ENCODE assay signal across 9 cellular contexts in genomic region chr9:94867842-94868312, GRCh38.
DNase-seq lines count a peak whose midpoint lies in the region; ATAC-seq and TF ChIP-seq lines count a peak whose summit lies in the region.
"Had no signal": no experiment of that assay in that cellular context is flagged by ENCODE, and none has a peak within 500 bp of the region (broad histone marks: within the 10 kb centered on the region; RNA-seq: fewer than 3 reads in every experiment).

No MANE protein-coding gene starts in this region.

- H3K4me1 Mint-ChIP-seq in osteocyte (ENCODE audit: unreplicated experiment) = peaks cover 84% of the 10 kb centered on the region
- H3K4me1 Mint-ChIP-seq in activated CD4-positive, alpha-beta memory T cell treated with anti-CD3 and anti-CD28 coated beads for 36 hours (ENCODE audit: low read depth) = peaks cover 44% of the 10 kb centered on the region

- peaks cover 0 to 25% (median 18%) of the 10 kb centered on the region in 11 experiments; a peak in 15 of 22 replicates for H3K9me3 ChIP-seq in BLaER1 treated with 17β-estradiol and CSF1 and Interleukin-3, amounts not matched to agents 10 nM and 100 nM (replicated peaks in 1 of 11)
- no peaks in the 10 kb centered on the region for H3K9me3 ChIP-seq in Panc1 (ENCODE audit: control insufficient read depth, insufficient read depth, low read depth, low read length)

- H3K4me2 ChIP-seq in BLaER1 treated with 17β-estradiol and CSF1 and Interleukin-3, amounts not matched to agents 10 nM and 100 nM = peak overlapping the region; percentile 14 to 62 (median 48); a peak in 21 of 22 replicates
- H3K4me2 ChIP-seq: KMS-11 had no signal

- ATAC-seq in Panc1 (peak; percentile 75), HG03139 (IDR thresholded peaks at IDR 0.05; ENCODE audit: unreplicated experiment) (no peak)

- no TSS peak for BruUV-seq in Panc1 (replicated peaks; lab: Mats Ljungman, UMichigan)

- peaks cover 40 to 73% (median 59%) of the 10 kb centered on the region in 10 experiments for H3K4me1 ChIP-seq in BLaER1 treated with 17β-estradiol and CSF1 and Interleukin-3, amounts not matched to agents 10 nM and 100 nM
- H3K4me1 ChIP-seq in Panc1 (ENCODE audit: control insufficient read depth, insufficient read depth, low read length) = peaks cover 44% of the 10 kb centered on the region

- intact Hi-C loops in Panc1 (cut with micrococcal nuclease; ENCODE audit: unreplicated experiment) = no loop called here
- intact Hi-C loops in activated CD4-positive, alpha-beta memory T cell treated with anti-CD3 and anti-CD28 coated beads for 36 hours (cut with micrococcal nuclease) = loop anchor here (10.0 kb wide), 1 partner anchor 857 kb away; no protein-coding TSS in a partner anchor

- H3K27me3 ChIP-seq in BLaER1 treated with 17β-estradiol and CSF1 and Interleukin-3, amounts not matched to agents 10 nM and 100 nM = no peaks in the 10 kb centered on the region
- H3K27me3 ChIP-seq in Panc1 (ENCODE audit: control insufficient read depth, insufficient read depth, low read length) = no peaks in the 10 kb centered on the region

- DNase-seq in Panc1 (ENCODE audit: low read depth, low spot score) (no peak), epithelial cell of esophagus (ENCODE audit: low read depth) (peak; percentile 76), osteocyte (ENCODE audit: extremely low spot score, unreplicated experiment) (no peak), DMS114 treated with DMSO at 0.1 percent for 48 hours (lab: John Stamatoyannopoulos, UW; ENCODE audit: unreplicated experiment) (no peak), mucosa of gallbladder (ENCODE audit: low spot score) (no peak)
- DNase-seq in activated CD4-positive, alpha-beta memory T cell treated with anti-CD3 and anti-CD28 coated beads for 36 hours = no peak

- no peak overlapping the region for H3K4me3 ChIP-seq in BLaER1 treated with 17β-estradiol and CSF1 and Interleukin-3, amounts not matched to agents 10 nM and 100 nM
- H3K4me3 ChIP-seq in Panc1 (ENCODE audit: low read depth in 2 of 2, low read length in 2 of 2) (no peak overlapping the region; a peak in 1 of 4 replicates), epithelial cell of esophagus (ENCODE audit: low read length) (no peak overlapping the region)

- POLR2A ChIA-PET in Panc1 (lab: Charles Lee) = no interaction called here
- POLR2A ChIA-PET in activated CD4-positive, alpha-beta memory T cell treated with anti-CD3 and anti-CD28 coated beads for 36 hours (lab: Charles Lee) = interaction anchor here (0.7 kb wide), 1 partner anchor 11 kb away, joined by 3 read pairs; no protein-coding TSS in a partner anchor

- peak overlapping the region; percentile 24 for H3K4me3 Mint-ChIP-seq in osteocyte (ENCODE audit: unreplicated experiment)
- no peak overlapping the region for H3K4me3 Mint-ChIP-seq in activated CD4-positive, alpha-beta memory T cell treated with anti-CD3 and anti-CD28 coated beads for 36 hours

- CTCF ChIA-PET in Panc1 (lab: Charles Lee) = no interaction called here
- CTCF ChIA-PET in activated CD4-positive, alpha-beta memory T cell treated with anti-CD3 and anti-CD28 coated beads for 36 hours (lab: Charles Lee) = interaction anchor here (1.8 kb wide), 1 partner anchor 300 kb away, joined by 5 read pairs; no protein-coding TSS in a partner anchor

- H3K27ac ChIP-seq in BLaER1 treated with 17β-estradiol and CSF1 and Interleukin-3, amounts not matched to agents 10 nM and 100 nM = peak overlapping the region in 3 of 11 experiments; percentile 8 to 18 (median 14); a peak in 2 of 22 replicates
- H3K27ac ChIP-seq in Panc1 (ENCODE audit: low read length) = peak overlapping the region; percentile 96
- H3K27ac ChIP-seq: KMS-11 had no signal

- peaks cover 2% of the 10 kb centered on the region for H3K36me3 Mint-ChIP-seq in osteocyte (ENCODE audit: unreplicated experiment)
- peaks cover 2% of the 10 kb centered on the region for H3K36me3 Mint-ChIP-seq in activated CD4-positive, alpha-beta memory T cell treated with anti-CD3 and anti-CD28 coated beads for 36 hours

- H3K27me3 Mint-ChIP-seq in osteocyte (ENCODE audit: unreplicated experiment) = no peaks in the 10 kb centered on the region
- H3K27me3 Mint-ChIP-seq in activated CD4-positive, alpha-beta memory T cell treated with anti-CD3 and anti-CD28 coated beads for 36 hours = no peaks in the 10 kb centered on the region

- TF ChIP-seq CTCF in Panc1 (IDR thresholded peaks at IDR 0.05) (no peak), epithelial cell of esophagus (IDR thresholded peaks at IDR 0.05; ENCODE audit: insufficient read depth, low read depth, low read length, missing control alignments) (no peak), osteocyte (IDR thresholded peaks at IDR 0.05) (no peak)

- 0 out of 22 replicates have a peak overlapping the region, but pooled peaks of 1 of the 11 experiments have one; percentile 1 for H3K9ac ChIP-seq in BLaER1 treated with 17β-estradiol and CSF1 and Interleukin-3, amounts not matched to agents 10 nM and 100 nM
- H3K9ac ChIP-seq: KMS-11 had no signal

- peak overlapping the region; percentile 95 for H3K27ac Mint-ChIP-seq in osteocyte (ENCODE audit: unreplicated experiment)
- H3K27ac Mint-ChIP-seq in activated CD4-positive, alpha-beta memory T cell treated with anti-CD3 and anti-CD28 coated beads for 36 hours = no peak overlapping the region

- peaks cover 0 to 6% (median 0%) of the 10 kb centered on the region in 11 experiments; a peak in 3 of 22 replicates for H3K36me3 ChIP-seq in BLaER1 treated with 17β-estradiol and CSF1 and Interleukin-3, amounts not matched to agents 10 nM and 100 nM
- no peaks in the 10 kb centered on the region for H3K36me3 ChIP-seq in Panc1 (ENCODE audit: control insufficient read depth, insufficient read depth, low read length)

- no peaks in the 10 kb centered on the region for H4K20me1 ChIP-seq in BLaER1 treated with 17β-estradiol and CSF1 and Interleukin-3, amounts not matched to agents 10 nM and 100 nM

- no peaks in the 10 kb centered on the region for H3K9me3 Mint-ChIP-seq in osteocyte (ENCODE audit: unreplicated experiment)
- no peaks in the 10 kb centered on the region for H3K9me3 Mint-ChIP-seq in activated CD4-positive, alpha-beta memory T cell treated with anti-CD3 and anti-CD28 coated beads for 36 hours

- in situ Hi-C loops in Panc1 (cut with HindIII; ENCODE audit: low pct_unique_long_range_greater_than_20kb, low sequenced_read_pairs) = no loop called here
